In the genomic region with DNA sequence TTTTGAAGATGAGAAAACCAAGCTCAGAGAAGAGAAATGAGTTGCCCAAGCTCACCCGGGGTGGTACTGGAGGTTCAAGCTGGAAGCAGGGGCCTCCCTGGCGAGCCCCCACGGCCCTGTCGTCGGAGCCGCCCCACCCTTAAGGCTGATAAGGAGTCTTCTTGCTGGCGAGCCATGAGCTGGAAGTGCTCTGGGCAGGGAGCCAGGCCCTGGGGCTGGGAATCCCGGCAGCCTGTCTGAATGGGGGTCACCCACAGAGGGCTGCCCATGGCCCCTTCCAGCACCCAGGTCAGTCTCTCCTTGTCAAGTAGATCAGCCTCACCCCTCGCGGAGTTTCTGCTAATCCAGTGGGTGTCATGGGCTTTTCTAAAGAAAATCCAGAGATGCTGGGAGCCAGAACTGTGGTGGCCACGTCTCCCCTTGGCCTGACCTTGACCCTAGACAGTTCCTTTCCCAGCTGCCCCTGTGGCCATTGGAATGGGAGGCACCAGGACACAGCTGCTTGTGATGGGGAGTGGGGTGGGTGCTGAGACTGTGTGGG, we compare ENCODE assay signal across 10 cellular contexts. TPM values are rescaled to one million over a fixed set of nuclear protein-coding genes. Genes with fewer than 3 reads are reported as not detected.
A peak's percentile ranks its signal among the peaks of the same experiment; 100 is the strongest.
DNase-seq lines count a peak whose midpoint lies in the region; ATAC-seq and TF ChIP-seq lines count a peak whose summit lies in the region.
"Had no signal": no experiment of that assay in that cellular context is flagged by ENCODE, and none has a peak within 500 bp of the region (broad histone marks: within the 10 kb centered on the region; RNA-seq: fewer than 3 reads in every experiment).

No MANE protein-coding gene starts in this region.

- peak overlapping the region in 1 of 5 donors; percentile 83 for H3K4me3 Mint-ChIP-seq in immature natural killer cell

- peak overlapping the region in 3 of 6 donors; percentile 65 to 87 (median 86) for H3K27ac Mint-ChIP-seq in immature natural killer cell

- H3K36me3 ChIP-seq in esophagus squamous epithelium (no peaks in the 10 kb centered on the region), rectal smooth muscle tissue (ENCODE audit: control insufficient read depth, insufficient read depth, low read length) (no peaks in the 10 kb centered on the region)
- H3K36me3 ChIP-seq: pancreas had no signal

- intact Hi-C loops in esophagus squamous epithelium (cut with DNase I) = no loop called here

- H3K4me1 Mint-ChIP-seq in immature natural killer cell = peaks cover 37 to 40% of the 10 kb centered on the region in 2 donors

- H3K9me3 Mint-ChIP-seq in immature natural killer cell = no peaks in the 10 kb centered on the region
- H3K9me3 Mint-ChIP-seq: activated T-helper 2 cell treated with anti-CD3 and anti-CD28 coated beads, Interferon-gamma antibody, Interleukin-2, Interleukin-4, amounts not matched to agents 10 μg/mL and 5 μg/mL and 100 μg/mL, durations not matched to agents 14 hours and 24 hours and 36 hours had no signal

- DNase-seq in ELR (ENCODE audit: low read depth) (peak; percentile 25), NOMO-1 (lab: John Stamatoyannopoulos, UW; ENCODE audit: unreplicated experiment in 2 of 2) (peak; percentile 49 to 76), esophagus squamous epithelium (lab: John Stamatoyannopoulos, UW) (no peak), immature natural killer cell (no peak), NCI-H2227 (lab: John Stamatoyannopoulos, UW; ENCODE audit: unreplicated experiment) (no peak), cortex of kidney (lab: John Stamatoyannopoulos, UW) (no peak)

- no peak for ATAC-seq in GM19452 (IDR thresholded peaks at IDR 0.05; ENCODE audit: unreplicated experiment)

- no peak overlapping the region for H3K9ac ChIP-seq in rectal smooth muscle tissue (ENCODE audit: low read length)

- no peak for TF ChIP-seq CTCF in esophagus squamous epithelium (IDR thresholded peaks at IDR 0.05)

- TF ChIP-seq POLR2A in esophagus squamous epithelium (IDR thresholded peaks at IDR 0.05) = no peak

- H3K27ac ChIP-seq in esophagus squamous epithelium (peak overlapping the region; percentile 54 to 87 (median 80)), rectal smooth muscle tissue (ENCODE audit: low read depth, low read length) (peak overlapping the region; percentile 61)
- H3K27ac ChIP-seq: pancreas had no signal

- H3K4me1 ChIP-seq in esophagus squamous epithelium (peaks cover 13 to 72% (median 24%) of the 10 kb centered on the region in 3 donors), rectal smooth muscle tissue (ENCODE audit: control insufficient read depth, insufficient read depth, low read length) (peaks cover 4% of the 10 kb centered on the region)

- H3K36me3 Mint-ChIP-seq in immature natural killer cell = no peaks in the 10 kb centered on the region

- no peaks in the 10 kb centered on the region for H3K27me3 ChIP-seq in esophagus squamous epithelium
- H3K27me3 ChIP-seq in rectal smooth muscle tissue (ENCODE audit: control insufficient read depth, insufficient read depth, low read length) = no peaks in the 10 kb centered on the region
- H3K27me3 ChIP-seq: pancreas had no signal

- WGBS in esophagus squamous epithelium, 2 donors = 0 to 20% methylated on average over 1 to 8 of the region's 11 CpGs

- H3K9me3 ChIP-seq in esophagus squamous epithelium = no peaks in the 10 kb centered on the region
- H3K9me3 ChIP-seq: pancreas had no signal

- peaks cover 5 to 11% (median 5%) of the 10 kb centered on the region in 3 donors for H3K27me3 Mint-ChIP-seq in immature natural killer cell (ENCODE audit: low read depth in 3 of 3)

- H3K4me3 ChIP-seq in esophagus squamous epithelium (no peak overlapping the region), rectal smooth muscle tissue (ENCODE audit: low read length) (peak overlapping the region; percentile 27)
- H3K4me3 ChIP-seq: pancreas had no signal

RNA-seq across cellular contexts. Expression of gene P2RX1, which starts 1.2 kb away (rescaled TPM):
- total RNA-seq in esophagus squamous epithelium = 10 to 100 TPM in 1 of 4 donors, 1 to 10 TPM in 3; 1.2 to 13.0 (median 2.1) TPM
- polyA plus RNA-seq in immature natural killer cell = under 1 TPM in 1 of 3 donors, not detected in 2; 0.33 TPM

RNA-seq across cellular contexts. Expression of gene CAMKK1, which starts 24.6 kb away (rescaled TPM):
- 1 to 10 TPM; 3.3 to 9.5 (median 3.8) TPM for total RNA-seq in esophagus squamous epithelium
- polyA plus RNA-seq in immature natural killer cell = under 1 TPM in 1 of 3 donors, not detected in 2; 0.08 TPM

RNA-seq across cellular contexts. Expression of gene ATP2A3, which starts 46.8 kb away (rescaled TPM):
- total RNA-seq in esophagus squamous epithelium = 1 to 10 TPM; 2.7 to 9.9 (median 5.3) TPM
- polyA plus RNA-seq in immature natural killer cell = 100 to 1,000 TPM in 1 of 3 donors, 10 to 100 TPM in 2; 29.6 to 116 (median 35.1) TPM

Comparison
In these comparisons a context has a peak if more than half of its experiments do, and no peak if none do; other contexts are left out.
1. DNase-seq: peak in ELR (single experiment) and NOMO-1 (2 of 2); none in esophagus squamous epithelium (single experiment), immature natural killer cell (0 of 3), NCI-H2227 (single experiment) and cortex of kidney (single experiment).